ENCODE assay signal across 27 cellular contexts in genomic region chr4:35614120-35614519, GRCh38.
A peak's percentile ranks its signal among the peaks of the same experiment; 100 is the strongest.
DNase-seq lines count a peak whose midpoint lies in the region; TF ChIP-seq lines count a peak whose summit lies in the region.
"Had no signal": no experiment of that assay in that cellular context is flagged by ENCODE, and none has a peak within 500 bp of the region (broad histone marks: within the 10 kb centered on the region; RNA-seq: fewer than 3 reads in every experiment).

No MANE protein-coding gene starts in this region.

- no peak for TF ChIP-seq CTCF in neural cell (IDR thresholded peaks at IDR 0.05; ENCODE audit: poor library complexity, severe bottlenecking)

- DNase-seq in activated CD8-positive, alpha-beta memory T cell treated with anti-CD3 and anti-CD28 coated beads, Interleukin-2, amount 50 U/mL, for 48 hours: no peak
- DNase-seq: 8988T; ACHN; AML-193; BE2C; C1 segment of cervical spinal cord; Caco-2; Calu3; CD4-positive, alpha-beta memory T cell; CD4-positive, alpha-beta T cell; CD4-positive, CD25-positive, alpha-beta regulatory T cell; CD8-positive, alpha-beta memory T cell; CD8-positive, alpha-beta T cell; COR-L47; DMS 273 treated with DMSO at 0.1 percent for 48 hours; DMS153; DMS53; DMS79; DMS79 treated with DMSO at 0.1 percent for 48 hours; DND-41; EL had no signal

- H3K9ac ChIP-seq in neural cell (ENCODE audit: low read length): no peak overlapping the region
- H3K9ac ChIP-seq: BLaER1; BLaER1 treated with 17β-estradiol and CSF1 and Interleukin-3, amounts not matched to agents 10 nM and 100 nM had no signal

- H3K9me3 ChIP-seq in neural cell (ENCODE audit: low read length): no peaks in the 10 kb centered on the region
- H3K9me3 ChIP-seq: A549; BE2C; BLaER1; BLaER1 treated with 17β-estradiol and CSF1 and Interleukin-3, amounts not matched to agents 10 nM and 100 nM; Caco-2 had no signal

- H3K9me2 ChIP-seq in neural cell (ENCODE audit: insufficient read depth, low read length): no peaks in the 10 kb centered on the region

- H3F3A ChIP-seq in neural cell (ENCODE audit: insufficient read depth, low read length, poor library complexity, severe bottlenecking): no peaks in the 10 kb centered on the region

- H2AFZ ChIP-seq in neural cell (ENCODE audit: low read depth, low read length): no peak overlapping the region

- peak; percentile 96 for TF ChIP-seq EP300 in neural cell (conservative IDR thresholded peaks at IDR 0.05; ENCODE audit: poor library complexity, severe bottlenecking)

- no peaks in the 10 kb centered on the region for H3K27me3 ChIP-seq in neural cell (ENCODE audit: insufficient read depth, low read depth, low read length)
- H3K27me3 ChIP-seq: BE2C; BLaER1; BLaER1 treated with 17β-estradiol and CSF1 and Interleukin-3, amounts not matched to agents 10 nM and 100 nM had no signal

- no peak overlapping the region for H3K4me3 ChIP-seq in neural cell (ENCODE audit: low read length)
- H3K4me3 ChIP-seq: A549; BLaER1; BLaER1 treated with 17β-estradiol and CSF1 and Interleukin-3, amounts not matched to agents 10 nM and 100 nM had no signal

- H3K36me3 ChIP-seq in neural cell (ENCODE audit: insufficient read depth, low read length): no peaks in the 10 kb centered on the region
- H3K36me3 ChIP-seq: BE2C; BLaER1; BLaER1 treated with 17β-estradiol and CSF1 and Interleukin-3, amounts not matched to agents 10 nM and 100 nM had no signal

- no peak overlapping the region for H3K27ac ChIP-seq in neural cell (ENCODE audit: low read length)
- H3K27ac ChIP-seq: 22Rv1; A549; BLaER1; BLaER1 treated with 17β-estradiol and CSF1 and Interleukin-3, amounts not matched to agents 10 nM and 100 nM; C4-2B had no signal

- no peaks in the 10 kb centered on the region for H3K79me2 ChIP-seq in neural cell (replicated peaks; ENCODE audit: insufficient read depth, low read length)

- no peaks in the 10 kb centered on the region for H4K20me1 ChIP-seq in neural cell (ENCODE audit: insufficient read depth)
- H4K20me1 ChIP-seq: BLaER1; BLaER1 treated with 17β-estradiol and CSF1 and Interleukin-3, amounts not matched to agents 10 nM and 100 nM had no signal

- TF ChIP-seq RAD21 in neural cell (conservative IDR thresholded peaks at IDR 0.05): no peak

- H3K4me2 ChIP-seq in neural cell (ENCODE audit: low read length): no peak overlapping the region
- H3K4me2 ChIP-seq: A549; BLaER1; BLaER1 treated with 17β-estradiol and CSF1 and Interleukin-3, amounts not matched to agents 10 nM and 100 nM had no signal

TF ChIP-seq in neural cell, 6 proteins besides CTCF, POLR2A, EP300 and RAD21:
- TF ChIP-seq REST (IDR thresholded peaks at IDR 0.05; ENCODE audit: borderline replicate concordance) (peak; percentile 52), POLR2AphosphoS5 (IDR thresholded peaks at IDR 0.05) (peak; percentile 85), MXI1 (conservative IDR thresholded peaks at IDR 0.05; ENCODE audit: poor library complexity, severe bottlenecking) (no peak)
